ENCODE assay signal across 8 cellular contexts in the genomic region with DNA sequence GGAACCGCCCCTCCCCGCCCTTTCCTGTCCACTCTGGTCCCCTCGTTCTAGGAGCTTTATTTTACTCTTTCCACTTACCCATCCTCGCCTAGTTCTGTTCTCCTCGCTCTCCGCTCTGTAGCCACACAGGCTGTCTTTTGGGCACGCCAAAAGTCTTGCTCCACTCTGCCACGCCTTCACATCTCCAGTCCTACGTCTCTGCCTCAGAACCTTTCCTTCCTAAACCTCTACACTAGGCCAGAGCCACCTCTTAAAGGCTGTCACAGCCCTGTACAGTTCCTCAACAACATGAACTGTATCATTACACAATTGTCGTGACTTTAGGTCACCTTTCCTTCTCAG. TPM values are rescaled to one million over a fixed set of nuclear protein-coding genes. Genes with fewer than 3 reads are reported as not detected.
A peak's percentile ranks its signal among the peaks of the same experiment; 100 is the strongest.
DNase-seq lines count a peak whose midpoint lies in the region; ATAC-seq and TF ChIP-seq lines count a peak whose summit lies in the region.

No MANE protein-coding gene starts in this region.

- ATAC-seq in esophagus mucosa (peak; percentile 12), GM21619 (IDR thresholded peaks at IDR 0.05; ENCODE audit: unreplicated experiment) (no peak), HG03520 (IDR thresholded peaks at IDR 0.05; ENCODE audit: unreplicated experiment) (no peak)

- DNase-seq in GM06990 (ENCODE audit: extremely low read depth, insufficient read length) (no peak), prostate gland (ENCODE audit: low spot score) (no peak), hippocampal formation (lab: John Stamatoyannopoulos, UW) (no peak), NCI-H2196 treated with DMSO at 0.1 percent for 48 hours (lab: John Stamatoyannopoulos, UW; ENCODE audit: unreplicated experiment) (no peak)

- TF ChIP-seq CTCF in GM06990 (IDR thresholded peaks at IDR 0.05; ENCODE audit: insufficient read depth, low read length, poor library complexity, severe bottlenecking) (no peak), prostate gland (IDR thresholded peaks at IDR 0.05) (no peak)

- H3K9me3 ChIP-seq in prostate gland: no peaks in the 10 kb centered on the region

- no peak for TF ChIP-seq POLR2A in prostate gland (IDR thresholded peaks at IDR 0.05)

- no peaks in the 10 kb centered on the region for H3K4me1 ChIP-seq in prostate gland (replicated peaks)

- H3K4me3 ChIP-seq in GM06990 (replicated peaks; ENCODE audit: low read depth, low read length) (peak overlapping the region; percentile 94), prostate gland (peak overlapping the region; percentile 63 to 81)

- H3K36me3 ChIP-seq in GM06990 (ENCODE audit: control insufficient read depth, insufficient read depth, low read length): no peaks in the 10 kb centered on the region
- no peaks in the 10 kb centered on the region for H3K36me3 ChIP-seq in prostate gland

- intact Hi-C loops in prostate gland (cut with DNase I): loop anchor here (5.0 kb wide), 1 partner anchor 108 kb away; the partner anchor contains the start of gene ATOSA

- WGBS in prostate gland: 42% methylated on average over 10 of the region's 10 CpGs

- H3K27me3 ChIP-seq in GM06990 (replicated peaks; ENCODE audit: control insufficient read depth, insufficient read depth, low read length) (no peaks in the 10 kb centered on the region), prostate gland (replicated peaks; ENCODE audit: insufficient read depth) (no peaks in the 10 kb centered on the region)

- H3K27ac ChIP-seq in prostate gland: peak overlapping the region; percentile 91

TF ChIP-seq in PFSK-1, 5 proteins besides CTCF, POLR2A, EP300 and RAD21:
- TF ChIP-seq SIN3A (IDR thresholded peaks at IDR 0.05; ENCODE audit: borderline replicate concordance, insufficient read depth, low read length): no peak
- TF ChIP-seq TAF1 (IDR thresholded peaks at IDR 0.05; ENCODE audit: borderline replicate concordance, insufficient read depth, low read length): no peak
- peak; percentile 49; the same call in 1 of the 2 replicates for TF ChIP-seq POLR2AphosphoS5 (IDR thresholded peaks at IDR 0.05; ENCODE audit: low read depth, low read length)
- TF ChIP-seq REST (IDR thresholded peaks at IDR 0.05; ENCODE audit: insufficient read depth in 1 of 2, low read depth in 2 of 2, low read length in 2 of 2): no peak
- TF ChIP-seq FOXP2 (optimal IDR thresholded peaks at IDR 0.05; ENCODE audit: borderline replicate concordance, extremely low read depth, extremely low read length, insufficient read depth): no peak

RNA-seq across cellular contexts. Expression of gene ARPP19, which starts 0.4 kb away (rescaled TPM):
- 34.5 TPM for polyA plus RNA-seq in PFSK-1 (2012; ENCODE audit: insufficient read length, low read depth)
- 114 TPM for total RNA-seq in esophagus mucosa
- 100 to 1,000 TPM in 1 of 2 donors, 10 to 100 TPM in 1; 86.9 to 130 TPM for total RNA-seq in prostate gland

RNA-seq across cellular contexts. Expression of gene MYO5A, which starts 40.5 kb away (rescaled TPM):
- 12.8 TPM for polyA plus RNA-seq in PFSK-1 (2012; ENCODE audit: insufficient read length, low read depth)
- 18.8 TPM for total RNA-seq in esophagus mucosa
- total RNA-seq in prostate gland: 10 to 100 TPM; 24.9 to 41.9 TPM
